2 cellular contexts compared by ENCODE assay signal in genomic region chr17:44164476-44164875, GRCh38.
TF ChIP-seq lines count a peak whose summit lies in the region.

No MANE protein-coding gene starts in this region.

TF ChIP-seq in A549, 52 proteins besides CTCF, POLR2A, EP300 and RAD21:
- no peak for TF ChIP-seq KDM5A (IDR thresholded peaks at IDR 0.05)
- TF ChIP-seq, protein P1, sequence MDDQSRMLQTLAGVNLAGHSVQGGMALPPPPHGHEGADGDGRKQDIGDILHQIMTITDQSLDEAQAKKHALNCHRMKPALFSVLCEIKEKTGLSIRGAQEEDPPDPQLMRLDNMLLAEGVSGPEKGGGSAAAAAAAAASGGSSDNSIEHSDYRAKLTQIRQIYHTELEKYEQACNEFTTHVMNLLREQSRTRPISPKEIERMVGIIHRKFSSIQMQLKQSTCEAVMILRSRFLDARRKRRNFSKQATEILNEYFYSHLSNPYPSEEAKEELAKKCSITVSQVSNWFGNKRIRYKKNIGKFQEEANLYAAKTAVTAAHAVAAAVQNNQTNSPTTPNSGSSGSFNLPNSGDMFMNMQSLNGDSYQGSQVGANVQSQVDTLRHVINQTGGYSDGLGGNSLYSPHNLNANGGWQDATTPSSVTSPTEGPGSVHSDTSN (IDR thresholded peaks at IDR 0.05) = no peak
- no peak for TF ChIP-seq SMC3 (IDR thresholded peaks at IDR 0.05)
- TF ChIP-seq, protein P2, sequence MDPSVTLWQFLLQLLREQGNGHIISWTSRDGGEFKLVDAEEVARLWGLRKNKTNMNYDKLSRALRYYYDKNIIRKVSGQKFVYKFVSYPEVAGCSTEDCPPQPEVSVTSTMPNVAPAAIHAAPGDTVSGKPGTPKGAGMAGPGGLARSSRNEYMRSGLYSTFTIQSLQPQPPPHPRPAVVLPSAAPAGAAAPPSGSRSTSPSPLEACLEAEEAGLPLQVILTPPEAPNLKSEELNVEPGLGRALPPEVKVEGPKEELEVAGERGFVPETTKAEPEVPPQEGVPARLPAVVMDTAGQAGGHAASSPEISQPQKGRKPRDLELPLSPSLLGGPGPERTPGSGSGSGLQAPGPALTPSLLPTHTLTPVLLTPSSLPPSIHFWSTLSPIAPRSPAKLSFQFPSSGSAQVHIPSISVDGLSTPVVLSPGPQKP (IDR thresholded peaks at IDR 0.05; ENCODE audit: low read depth, low read length) = no peak
- peak; percentile 72 for TF ChIP-seq MAFK (IDR thresholded peaks at IDR 0.05; ENCODE audit: partially characterized antibody)
- no peak for TF ChIP-seq FOSL2 (IDR thresholded peaks at IDR 0.05)
- TF ChIP-seq FOSL2 (CRISPR knock-in tag; IDR thresholded peaks at IDR 0.05) = no peak
- no peak for TF ChIP-seq TFCP2L1 (CRISPR knock-in tag; IDR thresholded peaks at IDR 0.05)

TF ChIP-seq in HepG2, 621 proteins besides CTCF, POLR2A, EP300 and RAD21:
- TF ChIP-seq MAFK (conservative IDR thresholded peaks at IDR 0.05 in 1 of 2, IDR thresholded peaks at IDR 0.05 in 1 of 2; ENCODE audit: low read length in 2 of 2) (peak; percentile 75 to 78), NR1H2 (CRISPR knock-in tag; IDR thresholded peaks at IDR 0.05; ENCODE audit: borderline replicate concordance, low read depth) (no peak), ZNF383 (CRISPR knock-in tag; IDR thresholded peaks at IDR 0.05; ENCODE audit: borderline replicate concordance) (no peak), FLYWCH1 (CRISPR knock-in tag; IDR thresholded peaks at IDR 0.05) (no peak), MAFF (IDR thresholded peaks at IDR 0.05; ENCODE audit: low read depth, low read length) (peak; percentile 51)
- TF ChIP-seq, protein P3, sequence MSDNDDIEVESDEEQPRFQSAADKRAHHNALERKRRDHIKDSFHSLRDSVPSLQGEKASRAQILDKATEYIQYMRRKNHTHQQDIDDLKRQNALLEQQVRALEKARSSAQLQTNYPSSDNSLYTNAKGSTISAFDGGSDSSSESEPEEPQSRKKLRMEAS (IDR thresholded peaks at IDR 0.05) = no peak
